Comparison of ENCODE assay signal across 16 cellular contexts in genomic region chr22:23246982-23247766, GRCh38.
DNase-seq lines count a peak whose midpoint lies in the region; TF ChIP-seq lines count a peak whose summit lies in the region.
"Had no signal": no experiment of that assay in that cellular context is flagged by ENCODE, and none has a peak within 500 bp of the region (broad histone marks: within the 10 kb centered on the region; RNA-seq: fewer than 3 reads in every experiment).

No MANE protein-coding gene starts in this region.

- H3K9me3 Mint-ChIP-seq in activated naive CD4-positive, alpha-beta T cell treated with anti-CD3 and anti-CD28 coated beads, Interleukin-2, amount 10 ng/mL, durations not matched to agents 7 days and 5 days, result no peaks in the 10 kb centered on the region
- H3K9me3 Mint-ChIP-seq in dendritic cell treated with granulocyte-macrophage colony-stimulating factor and Interleukin-4, amounts not matched to agents 40 ng/mL and 50 ng/mL, for 4 days, result no peaks in the 10 kb centered on the region
- H3K9me3 Mint-ChIP-seq in progenitor cell of endocrine pancreas (ENCODE audit: low read depth), result no peaks in the 10 kb centered on the region
- H3K9me3 Mint-ChIP-seq: activated CD4-positive, alpha-beta memory T cell treated with anti-CD3 and anti-CD28 coated beads for 36 hours; activated naive CD4-positive, alpha-beta T cell treated with anti-CD3 and anti-CD28 coated beads, Interleukin-2, amount 50 U/mL, for 72 hours; T-helper 2 cell treated with Interferon-gamma antibody and Interleukin-4, amounts not matched to agents 5 μg/mL and 100 μg/mL, for 36 hours had no signal

- peaks cover 74% of the 10 kb centered on the region for H3K4me1 Mint-ChIP-seq in activated naive CD4-positive, alpha-beta T cell treated with anti-CD3 and anti-CD28 coated beads, Interleukin-2, amount 10 ng/mL, durations not matched to agents 7 days and 5 days
- H3K4me1 Mint-ChIP-seq in dendritic cell treated with granulocyte-macrophage colony-stimulating factor and Interleukin-4, amounts not matched to agents 40 ng/mL and 50 ng/mL, for 4 days (ENCODE audit: low read depth), result peaks cover 66% of the 10 kb centered on the region
- H3K4me1 Mint-ChIP-seq in progenitor cell of endocrine pancreas (ENCODE audit: low read depth), result peaks cover 78% of the 10 kb centered on the region

- CTCF ChIA-PET in activated naive CD4-positive, alpha-beta T cell treated with anti-CD3 and anti-CD28 coated beads, Interleukin-2, amount 10 ng/mL, durations not matched to agents 7 days and 5 days (lab: Charles Lee), result interaction anchor here (1.0 kb wide), 1 partner anchor 35 kb away, joined by 3 read pairs; no protein-coding TSS in a partner anchor

- intact Hi-C loops in dendritic cell treated with granulocyte-macrophage colony-stimulating factor and Interleukin-4, amounts not matched to agents 40 ng/mL and 50 ng/mL, for 4 days (cut with micrococcal nuclease), result no loop called here

- no peaks in the 10 kb centered on the region for H3K27me3 Mint-ChIP-seq in activated naive CD4-positive, alpha-beta T cell treated with anti-CD3 and anti-CD28 coated beads, Interleukin-2, amount 10 ng/mL, durations not matched to agents 7 days and 5 days
- no peaks in the 10 kb centered on the region for H3K27me3 Mint-ChIP-seq in dendritic cell treated with granulocyte-macrophage colony-stimulating factor and Interleukin-4, amounts not matched to agents 40 ng/mL and 50 ng/mL, for 4 days
- H3K27me3 Mint-ChIP-seq in progenitor cell of endocrine pancreas, result no peaks in the 10 kb centered on the region
- H3K27me3 Mint-ChIP-seq: activated CD4-positive, alpha-beta memory T cell treated with anti-CD3 and anti-CD28 coated beads for 36 hours had no signal

- H3K4me3 Mint-ChIP-seq in activated naive CD4-positive, alpha-beta T cell treated with anti-CD3 and anti-CD28 coated beads, Interleukin-2, amount 10 ng/mL, durations not matched to agents 7 days and 5 days, result no peak overlapping the region
- no peak overlapping the region for H3K4me3 Mint-ChIP-seq in dendritic cell treated with granulocyte-macrophage colony-stimulating factor and Interleukin-4, amounts not matched to agents 40 ng/mL and 50 ng/mL, for 4 days
- H3K4me3 Mint-ChIP-seq in progenitor cell of endocrine pancreas (ENCODE audit: low read depth), result no peak overlapping the region
- H3K4me3 Mint-ChIP-seq: activated CD4-positive, alpha-beta memory T cell treated with anti-CD3 and anti-CD28 coated beads for 36 hours had no signal

- DNase-seq in activated naive CD4-positive, alpha-beta T cell treated with anti-CD3 and anti-CD28 coated beads, Interleukin-2, amount 10 ng/mL, durations not matched to agents 7 days and 5 days, result no peak
- no peak for DNase-seq in activated naive CD4-positive, alpha-beta T cell treated with Interleukin-2 at 50 U/mL for 16 hours
- DNase-seq in NCI-H2196 treated with DMSO at 0.1 percent for 48 hours (lab: John Stamatoyannopoulos, UW; ENCODE audit: unreplicated experiment) (peak; percentile 33), progenitor cell of endocrine pancreas (ENCODE audit: low spot score, unreplicated experiment) (no peak), GM13976 (ENCODE audit: low spot score) (no peak), NCI-H446 (lab: John Stamatoyannopoulos, UW) (no peak), C1 segment of cervical spinal cord (lab: John Stamatoyannopoulos, UW) (no peak)
- DNase-seq: activated CD4-positive, alpha-beta memory T cell treated with anti-CD3 and anti-CD28 coated beads for 36 hours; DND-41; kidney glomerular epithelial cell; NCI-H2171; stimulated activated CD4-positive, alpha-beta T cell treated with anti-CD3 and anti-CD28 coated beads, Interleukin-2, amount 100 ng/mL, for 24 hours; upper lobe of right lung had no signal

- peak overlapping the region; percentile 19 for H3K27ac Mint-ChIP-seq in activated naive CD4-positive, alpha-beta T cell treated with anti-CD3 and anti-CD28 coated beads, Interleukin-2, amount 10 ng/mL, durations not matched to agents 7 days and 5 days
- H3K27ac Mint-ChIP-seq in dendritic cell treated with granulocyte-macrophage colony-stimulating factor and Interleukin-4, amounts not matched to agents 40 ng/mL and 50 ng/mL, for 4 days, result peak overlapping the region; percentile 25
- H3K27ac Mint-ChIP-seq in progenitor cell of endocrine pancreas, result peak overlapping the region; percentile 94
- H3K27ac Mint-ChIP-seq: activated naive CD4-positive, alpha-beta T cell treated with anti-CD3 and anti-CD28 coated beads, Interleukin-2, amount 50 U/mL, for 72 hours; T-helper 2 cell treated with Interferon-gamma antibody and Interleukin-4, amounts not matched to agents 5 μg/mL and 100 μg/mL, for 36 hours had no signal

- peaks cover 9% of the 10 kb centered on the region for H3K36me3 Mint-ChIP-seq in activated naive CD4-positive, alpha-beta T cell treated with anti-CD3 and anti-CD28 coated beads, Interleukin-2, amount 10 ng/mL, durations not matched to agents 7 days and 5 days
- H3K36me3 Mint-ChIP-seq in dendritic cell treated with granulocyte-macrophage colony-stimulating factor and Interleukin-4, amounts not matched to agents 40 ng/mL and 50 ng/mL, for 4 days (ENCODE audit: low read depth), result no peaks in the 10 kb centered on the region
- H3K36me3 Mint-ChIP-seq in progenitor cell of endocrine pancreas (ENCODE audit: insufficient read depth), result no peaks in the 10 kb centered on the region
- H3K36me3 Mint-ChIP-seq: activated CD4-positive, alpha-beta memory T cell treated with anti-CD3 and anti-CD28 coated beads for 36 hours had no signal

- in situ Hi-C loops in GM13976 (cut with MboI; ENCODE audit: low sequenced_read_pairs, unreplicated experiment), result no loop called here

- TF ChIP-seq CTCF in progenitor cell of endocrine pancreas (IDR thresholded peaks at IDR 0.05; ENCODE audit: unreplicated experiment) (no peak), GM13976 (IDR thresholded peaks at IDR 0.05; ENCODE audit: borderline replicate concordance, control extremely low read depth, extremely low read depth, insufficient read depth, missing control alignments) (no peak)

Comparison
In these comparisons a context has a peak if more than half of its experiments do, and no peak if none do; other contexts are left out.
1. H3K27ac Mint-ChIP-seq: peak in every context shown above with its lines; median percentile 94 in progenitor cell of endocrine pancreas; 25 in dendritic cell treated with granulocyte-macrophage colony-stimulating factor and Interleukin-4, amounts not matched to agents 40 ng/mL and 50 ng/mL, for 4 days; 19 in activated naive CD4-positive, alpha-beta T cell treated with anti-CD3 and anti-CD28 coated beads, Interleukin-2, amount 10 ng/mL, durations not matched to agents 7 days and 5 days.